Comparison of ENCODE assay signal across 13 cellular contexts in the genomic region with DNA sequence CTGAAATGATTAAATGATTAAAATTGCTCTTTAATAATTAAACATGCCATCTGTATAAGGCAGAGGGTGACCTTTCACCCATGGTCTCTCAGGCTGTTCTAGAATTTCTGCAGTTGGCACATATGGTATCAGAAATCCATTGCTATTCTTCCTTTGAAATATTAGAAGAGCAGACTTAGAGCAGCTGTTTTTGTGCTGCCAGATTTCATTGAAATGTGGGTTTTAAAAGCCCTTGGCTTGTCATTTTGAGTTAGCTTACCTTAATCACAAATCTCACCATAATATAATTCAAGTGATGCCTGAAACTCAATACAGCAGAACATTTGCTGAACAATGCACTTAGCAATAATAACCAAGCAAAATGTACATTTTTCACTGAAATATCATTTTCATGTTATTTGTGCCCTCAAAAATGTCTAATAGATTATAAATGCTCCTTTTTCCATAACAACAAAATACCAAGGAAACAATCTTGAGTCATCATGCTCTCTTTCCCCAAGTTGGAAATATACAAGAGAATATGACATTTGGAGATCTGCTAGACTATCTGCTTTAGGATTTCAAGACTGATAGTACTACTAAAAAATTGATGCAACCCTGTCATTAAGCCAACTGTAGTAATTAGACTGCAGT. TPM values are rescaled to one million over a fixed set of nuclear protein-coding genes. Genes with fewer than 3 reads are reported as not detected.
"Had no signal": no experiment of that assay in that cellular context is flagged by ENCODE, and none has a peak within 500 bp of the region (broad histone marks: within the 10 kb centered on the region; RNA-seq: fewer than 3 reads in every experiment).

No MANE protein-coding gene starts in this region.

- H3K27me3 ChIP-seq: gastroesophageal sphincter, neural progenitor cell, pancreas, testis had no signal

- H3K4me1 ChIP-seq: neural progenitor cell had no signal

- H3K27ac ChIP-seq: gastroesophageal sphincter, neural progenitor cell, skin epidermis, testis, VCaP had no signal

- H3K4me2 ChIP-seq: neural progenitor cell had no signal

- H3K4me3 Mint-ChIP-seq: activated CD4-positive, alpha-beta memory T cell treated with anti-CD3 and anti-CD28 coated beads for 36 hours; neural progenitor cell; stimulated activated naive CD8-positive, alpha-beta T cell treated with anti-CD3 and anti-CD28 coated beads, Interleukin-15, amount 100 ng/mL, for 72 hours had no signal

- H3K4me3 ChIP-seq: gastroesophageal sphincter, neural progenitor cell, pancreas, skin epidermis, testis had no signal

- H3K36me3 Mint-ChIP-seq: activated CD4-positive, alpha-beta memory T cell treated with anti-CD3 and anti-CD28 coated beads for 36 hours; neural progenitor cell had no signal

- H2AFZ ChIP-seq: neural progenitor cell had no signal

- H3K9ac ChIP-seq: neural progenitor cell had no signal

- H3K9me3 ChIP-seq: gastroesophageal sphincter, pancreas, testis had no signal

- DNase-seq: activated CD4-positive, alpha-beta memory T cell treated with anti-CD3 and anti-CD28 coated beads for 36 hours; activated naive CD4-positive, alpha-beta T cell; effector CD4-positive, alpha-beta T cell; kidney; left ventricle myocardium superior; pancreas; stimulated activated CD4-positive, alpha-beta T cell treated with anti-CD3 and anti-CD28 coated beads, Interleukin-4, amount 100 ng/mL, for 4 hours; stimulated activated naive CD8-positive, alpha-beta T cell treated with anti-CD3 and anti-CD28 coated beads, Interleukin-15, amount 100 ng/mL, for 72 hours; testis had no signal

- H3K36me3 ChIP-seq: gastroesophageal sphincter, neural progenitor cell, pancreas had no signal

- H3K27ac Mint-ChIP-seq: activated CD4-positive, alpha-beta memory T cell treated with anti-CD3 and anti-CD28 coated beads for 36 hours; neural progenitor cell had no signal

- H3K9me3 Mint-ChIP-seq: activated CD4-positive, alpha-beta memory T cell treated with anti-CD3 and anti-CD28 coated beads for 36 hours; neural progenitor cell; stimulated activated naive CD8-positive, alpha-beta T cell treated with anti-CD3 and anti-CD28 coated beads, Interleukin-15, amount 100 ng/mL, for 72 hours had no signal

RNA-seq across cellular contexts. Expression of a gene that starts 16.1 kb away (rescaled TPM):
- polyA plus RNA-seq: pancreas had no signal
